26 cellular contexts compared by ENCODE assay signal in genomic region chr6:108795122-108795521, GRCh38. TPM values are rescaled to one million over a fixed set of nuclear protein-coding genes. Genes with fewer than 3 reads are reported as not detected.
A peak's percentile ranks its signal among the peaks of the same experiment; 100 is the strongest.
DNase-seq lines count a peak whose midpoint lies in the region; ATAC-seq, FAIRE-seq and TF ChIP-seq lines count a peak whose summit lies in the region.
"Had no signal": no experiment of that assay in that cellular context is flagged by ENCODE, and none has a peak within 500 bp of the region (broad histone marks: within the 10 kb centered on the region; RNA-seq: fewer than 3 reads in every experiment).

No MANE protein-coding gene starts in this region.

- peak; percentile 41 for DNase-seq in activated CD4-positive, alpha-beta T cell treated with anti-CD3 and anti-CD28 coated beads, Interleukin-2, amount 10 ng/mL, durations not matched to agents 24 days and 14 days
- DNase-seq in activated CD4-positive, alpha-beta T cell treated with anti-CD3 and anti-CD28 coated beads, Interleukin-2, amount 50 U/mL, for 1 hour = no peak
- DNase-seq in HepG2 (ENCODE audit: low spot score) = peak; percentile 56
- peak; percentile 42 for DNase-seq in osteoblast (ENCODE audit: insufficient read length, low spot score, missing footprints)
- DNase-seq in stomach = no peak
- DNase-seq in testis = no peak
- DNase-seq in stimulated activated CD4-positive, alpha-beta T cell treated with anti-CD3 and anti-CD28 coated beads, Interleukin-4, amount 100 ng/mL, for 24 hours = no peak
- DNase-seq in stimulated activated naive CD4-positive, alpha-beta T cell treated with Interleukin-2 at 50 U/mL for 16 hours (lab: John Stamatoyannopoulos, UW) = no peak
- DNase-seq: Calu3; CD8-positive, alpha-beta memory T cell; DMS79 treated with DMSO at 0.1 percent for 48 hours; GF-D8; MV-4-11; NCI-H1105 treated with DMSO at 0.1 percent for 48 hours; NCI-H146; NCI-H1930; NCI-H2107; NCI-H446; NCI-H524 treated with DMSO at 0.1 percent for 48 hours; NCI-H774; SIG-M5 had no signal

- H3K36me3 Mint-ChIP-seq in activated CD4-positive, alpha-beta T cell treated with anti-CD3 and anti-CD28 coated beads, Interleukin-2, amount 10 ng/mL, durations not matched to agents 24 days and 14 days (ENCODE audit: low read depth) = no peaks in the 10 kb centered on the region
- H3K36me3 Mint-ChIP-seq: CD8-positive, alpha-beta memory T cell had no signal

- H3K4me1 ChIP-seq in HepG2 (ENCODE audit: insufficient read depth, low read length) = peaks cover 66% of the 10 kb centered on the region
- H3K4me1 ChIP-seq in osteoblast (ENCODE audit: insufficient read depth, low read length) = peaks cover 1% of the 10 kb centered on the region
- H3K4me1 ChIP-seq in stomach = peaks cover 31 to 66% (median 50%) of the 10 kb centered on the region in 4 donors
- no peaks in the 10 kb centered on the region for H3K4me1 ChIP-seq in testis

- BruUV-seq in HepG2 (replicated peaks; lab: Mats Ljungman, UMichigan) = no TSS peak

- no peak overlapping the region for H3K9ac ChIP-seq in HepG2 (ENCODE audit: insufficient read depth, low read depth, low read length)

- peak; percentile 85 for FAIRE-seq in HepG2 (lab: Jason Lieb, UNC)
- FAIRE-seq: GM12891 had no signal

- no peak for TF ChIP-seq CTCF in HepG2 (CRISPR knock-in tag; IDR thresholded peaks at IDR 0.05)
- TF ChIP-seq CTCF in osteoblast (IDR thresholded peaks at IDR 0.05; ENCODE audit: extremely low read depth, low read depth, low read length) = no peak
- TF ChIP-seq CTCF in stomach (IDR thresholded peaks at IDR 0.05) = no peak
- TF ChIP-seq CTCF in testis (IDR thresholded peaks at IDR 0.05) = no peak

- H3K9me3 Mint-ChIP-seq in activated CD4-positive, alpha-beta T cell treated with anti-CD3 and anti-CD28 coated beads, Interleukin-2, amount 10 ng/mL, durations not matched to agents 24 days and 14 days = no peaks in the 10 kb centered on the region
- H3K9me3 Mint-ChIP-seq: CD8-positive, alpha-beta memory T cell had no signal

- POLR2A ChIA-PET in HepG2 (lab: Yijun Ruan, JAX) = interaction anchor here (1.1 kb wide), 1 partner anchor 237 kb away, joined by 3 read pairs; no protein-coding TSS in a partner anchor

- H3K36me3 ChIP-seq in HepG2 (replicated peaks in 1 of 2; ENCODE audit: control insufficient read depth in 1 of 2, insufficient read depth in 2 of 2, low read length in 2 of 2) = no peaks in the 10 kb centered on the region
- no peaks in the 10 kb centered on the region for H3K36me3 ChIP-seq in osteoblast (ENCODE audit: insufficient read depth, low read length)
- no peaks in the 10 kb centered on the region for H3K36me3 ChIP-seq in stomach
- H3K36me3 ChIP-seq in testis (ENCODE audit: low read depth, missing control alignments) = no peaks in the 10 kb centered on the region

- intact Hi-C loops in activated CD4-positive, alpha-beta T cell treated with anti-CD3 and anti-CD28 coated beads, Interleukin-2, amount 10 ng/mL, durations not matched to agents 24 days and 14 days (cut with micrococcal nuclease) = loop anchor here (10.0 kb wide), 1 partner anchor 510 kb away; no protein-coding TSS in a partner anchor
- intact Hi-C loops in HepG2 (cut with micrococcal nuclease; ENCODE audit: unreplicated experiment) (no loop called here), stomach (cut with DNase I; ENCODE audit: low total_unique reads) (no loop called here), testis (cut with DNase I; ENCODE audit: low total_unique reads) (no loop called here)

- H3K9me3 ChIP-seq in HepG2 (ENCODE audit: low read length) = no peaks in the 10 kb centered on the region
- no peaks in the 10 kb centered on the region for H3K9me3 ChIP-seq in osteoblast (ENCODE audit: low read depth, low read length)
- H3K9me3 ChIP-seq in stomach = no peaks in the 10 kb centered on the region
- no peaks in the 10 kb centered on the region for H3K9me3 ChIP-seq in testis

- TF ChIP-seq RAD21 in HepG2 (CRISPR knock-in tag; IDR thresholded peaks at IDR 0.05) = no peak

- peaks cover 12% of the 10 kb centered on the region for H3K27me3 Mint-ChIP-seq in activated CD4-positive, alpha-beta T cell treated with anti-CD3 and anti-CD28 coated beads, Interleukin-2, amount 10 ng/mL, durations not matched to agents 24 days and 14 days
- H3K27me3 Mint-ChIP-seq: CD8-positive, alpha-beta memory T cell had no signal

- peak; percentile 89 for ATAC-seq in HepG2
- ATAC-seq: HCT116 had no signal

- no peaks in the 10 kb centered on the region for H3K27me3 ChIP-seq in HepG2 (ENCODE audit: control insufficient read depth in 1 of 2, insufficient read depth in 2 of 2, low read length in 2 of 2)
- H3K27me3 ChIP-seq in osteoblast (ENCODE audit: insufficient read depth, low read length) = no peaks in the 10 kb centered on the region
- H3K27me3 ChIP-seq in stomach = no peaks in the 10 kb centered on the region
- H3K27me3 ChIP-seq in testis = no peaks in the 10 kb centered on the region

- peaks cover 30% of the 10 kb centered on the region for H3K4me1 Mint-ChIP-seq in activated CD4-positive, alpha-beta T cell treated with anti-CD3 and anti-CD28 coated beads, Interleukin-2, amount 10 ng/mL, durations not matched to agents 24 days and 14 days

- H3K4me3 ChIP-seq in HepG2 (replicated peaks in 1 of 3; ENCODE audit: insufficient read depth in 1 of 3, low read depth in 2 of 3, low read length in 3 of 3) = peak overlapping the region in 1 of 3 experiments; percentile 35; a peak in 1 of 6 replicates
- no peak overlapping the region for H3K4me3 ChIP-seq in osteoblast (ENCODE audit: insufficient read depth, low read length)
- H3K4me3 ChIP-seq in stomach = no peak overlapping the region
- no peak overlapping the region for H3K4me3 ChIP-seq in testis

- H4K20me1 ChIP-seq in HepG2 (ENCODE audit: insufficient read depth, low read length) (no peaks in the 10 kb centered on the region), osteoblast (ENCODE audit: insufficient read depth, low read length) (no peaks in the 10 kb centered on the region)

- H3K4me2 ChIP-seq in HepG2 (ENCODE audit: low read depth, low read length) (peak overlapping the region; percentile 62), osteoblast (ENCODE audit: insufficient read depth, low read length) (no peak overlapping the region)

- TF ChIP-seq POLR2A in HepG2 (IDR thresholded peaks at IDR 0.05; ENCODE audit: insufficient read depth in 1 of 2, low read depth in 2 of 2, low read length in 2 of 2) (no peak), stomach (IDR thresholded peaks at IDR 0.05) (no peak), testis (IDR thresholded peaks at IDR 0.05) (no peak)

- H3K27ac ChIP-seq in HepG2 (ENCODE audit: extremely low read length, insufficient read depth, low read length) (peak overlapping the region; percentile 6), osteoblast (ENCODE audit: low read depth, low read length) (no peak overlapping the region), stomach (peak overlapping the region; percentile 57 to 75 (median 66)), testis (no peak overlapping the region)
- H3K27ac ChIP-seq: 22Rv1, C4-2B had no signal

- CTCF ChIA-PET in HepG2 (lab: Yijun Ruan, JAX; ENCODE audit: low intra/inter-chr PET ratio, low total read pairs) = no interaction called here

- no peak overlapping the region for H3K4me3 Mint-ChIP-seq in activated CD4-positive, alpha-beta T cell treated with anti-CD3 and anti-CD28 coated beads, Interleukin-2, amount 10 ng/mL, durations not matched to agents 24 days and 14 days
- H3K4me3 Mint-ChIP-seq: B cell; CD8-positive, alpha-beta memory T cell had no signal

- H2AFZ ChIP-seq in HepG2 (ENCODE audit: low read length) (no peak overlapping the region), osteoblast (ENCODE audit: low read length) (no peak overlapping the region)

- in situ Hi-C loops in HepG2 (cut with HindIII; ENCODE audit: extremely low pct_ligation_motif_present, low pct_unique_long_range_greater_than_20kb) = no loop called here

- no peak overlapping the region for H3K27ac Mint-ChIP-seq in activated CD4-positive, alpha-beta T cell treated with anti-CD3 and anti-CD28 coated beads, Interleukin-2, amount 10 ng/mL, durations not matched to agents 24 days and 14 days
- H3K27ac Mint-ChIP-seq: B cell; CD8-positive, alpha-beta memory T cell had no signal

- TF ChIP-seq EP300 in HepG2 (IDR thresholded peaks at IDR 0.05; ENCODE audit: low read depth in 2 of 2, low read length in 2 of 2) (peak in 1 of 2 experiments; percentile 37; a peak in 2 of 4 replicates), HepG2 (CRISPR knock-in tag; IDR thresholded peaks at IDR 0.05; ENCODE audit: borderline replicate concordance) (no peak), stomach (IDR thresholded peaks at IDR 0.05) (no peak)

- WGBS in HepG2 (ENCODE audit: low lambda C conversion rate) = 1% methylated on average over 3 of the region's 3 CpGs
- 40 to 71% (median 62%) methylated on average over 3 of the region's 3 CpGs for WGBS in stomach, 5 donors
- 91 to 94% methylated on average over 3 of the region's 3 CpGs for WGBS in testis, 2 donors

- no peaks in the 10 kb centered on the region for H3K79me2 ChIP-seq in HepG2 (ENCODE audit: insufficient read depth, low read length)
- no peaks in the 10 kb centered on the region for H3K79me2 ChIP-seq in osteoblast (ENCODE audit: insufficient read depth, low read length)

RNA-seq across cellular contexts. Expression of gene ARMC2, which starts 53.1 kb away (rescaled TPM):
- 2.7 and 3.3 TPM in 2 replicates for total RNA-seq in activated CD4-positive, alpha-beta T cell treated with anti-CD3 and anti-CD28 coated beads, Interleukin-2, amount 10 ng/mL, durations not matched to agents 24 days and 14 days
- total RNA-seq in HepG2 (2016; rRNA removed; fragmentation: Illumina TruSeq; extraction: Trizol) (3.2 and 4.4 TPM in 2 replicates), osteoblast (1.4 and 2.7 TPM in 2 replicates), stomach (10 to 100 TPM in 1 of 5 donors, 1 to 10 TPM in 3, not detected in 1; 2.3 to 13.4 (median 4.0) TPM), testis (10 to 100 TPM; 24.0 to 51.4 TPM)
- total RNA-seq in HepG2 (2016; cell fraction: cytosol; rRNA removed; fragmentation: Illumina TruSeq; extraction: Trizol; ENCODE audit: low read depth) = 2.7 and 3.0 TPM in 2 replicates
- total RNA-seq in HepG2 (2016; cell fraction: insoluble cytoplasmic fraction; rRNA removed; fragmentation: Illumina TruSeq; extraction: Trizol) = 3.0 and 3.8 TPM in 2 replicates
- 3.9 and 4.8 TPM in 2 replicates for total RNA-seq in HepG2 (2016; cell fraction: membrane; rRNA removed; fragmentation: Illumina TruSeq; extraction: Trizol)
- 3.3 and 4.0 TPM in 2 replicates for total RNA-seq in HepG2 (2016; cell fraction: nucleus; rRNA removed; fragmentation: Illumina TruSeq; extraction: Trizol)
- polyA plus RNA-seq in HepG2 (2011; rRNA removed) (1.4 and 2.2 TPM in 2 replicates), stomach (1 to 10 TPM in 2 of 3 donors, under 1 TPM in 1; 0.46 to 1.7 (median 1.1) TPM), testis (ENCODE audit: insufficient read depth, low read depth, low replicate concordance) (78.6 TPM)
- 1.1 and 2.0 TPM in 2 replicates for polyA plus RNA-seq in HepG2 (2011; cell fraction: cytosol; rRNA removed)
- 0.93 and 2.3 TPM in 2 replicates for polyA plus RNA-seq in HepG2 (2011; cell fraction: nucleus; rRNA removed)
- polyA plus RNA-seq in HepG2 (2012) = 1.1 and 1.8 TPM in 2 replicates
- polyA plus RNA-seq in HepG2 (2016; cell fraction: cytosol; fragmentation: Illumina TruSeq; extraction: Trizol; ENCODE audit: low read depth) = 4.8 and 5.1 TPM in 2 replicates
- polyA plus RNA-seq in HepG2 (2016; cell fraction: insoluble cytoplasmic fraction; fragmentation: Illumina TruSeq; extraction: Trizol; ENCODE audit: low read depth) = 2.6 and 3.1 TPM in 2 replicates
- polyA plus RNA-seq in HepG2 (2016; cell fraction: membrane; fragmentation: Illumina TruSeq; extraction: Trizol; ENCODE audit: low read depth) = 3.6 and 4.0 TPM in 2 replicates
- 4.9 and 5.6 TPM in 2 replicates for polyA plus RNA-seq in HepG2 (2016; cell fraction: nucleus; fragmentation: Illumina TruSeq; extraction: Trizol; ENCODE audit: insufficient read depth, low read depth)
- polyA minus RNA-seq in HepG2 (2011; rRNA and poly(A)+ RNA removed; ENCODE audit: low replicate concordance) = 2.0 and 2.2 TPM in 2 replicates
- polyA minus RNA-seq in HepG2 (2011; cell fraction: cytosol; rRNA and poly(A)+ RNA removed) = 1.8 and 2.2 TPM in 2 replicates
- 3.2 and 4.6 TPM in 2 replicates for polyA minus RNA-seq in HepG2 (2011; cell fraction: nucleus; rRNA and poly(A)+ RNA removed)

Comparison
In these comparisons a context has a peak if more than half of its experiments do, and no peak if none do; other contexts are left out.
1. DNase-seq: peak in activated CD4-positive, alpha-beta T cell treated with anti-CD3 and anti-CD28 coated beads, Interleukin-2, amount 10 ng/mL, durations not matched to agents 24 days and 14 days (single experiment), HepG2 (single experiment) and osteoblast (single experiment); none in activated CD4-positive, alpha-beta T cell treated with anti-CD3 and anti-CD28 coated beads, Interleukin-2, amount 50 U/mL, for 1 hour (single experiment), stomach (single experiment), testis (single experiment), stimulated activated CD4-positive, alpha-beta T cell treated with anti-CD3 and anti-CD28 coated beads, Interleukin-4, amount 100 ng/mL, for 24 hours (single experiment) and stimulated activated naive CD4-positive, alpha-beta T cell treated with Interleukin-2 at 50 U/mL for 16 hours (single experiment).
2. H3K27ac ChIP-seq: peak in HepG2 (single experiment) and stomach (5 of 5); none in osteoblast (single experiment) and testis (0 of 2).